Comparison of ENCODE assay signal across 9 cellular contexts in genomic region chr4:69025191-69025998, GRCh38.
DNase-seq lines count a peak whose midpoint lies in the region; ATAC-seq, FAIRE-seq and TF ChIP-seq lines count a peak whose summit lies in the region.
"Had no signal": no experiment of that assay in that cellular context is flagged by ENCODE, and none has a peak within 500 bp of the region (broad histone marks: within the 10 kb centered on the region; RNA-seq: fewer than 3 reads in every experiment).

No MANE protein-coding gene starts in this region.

- H3K4me3 Mint-ChIP-seq in brain = no peak overlapping the region
- H3K4me3 Mint-ChIP-seq: T-helper 1 cell treated with Interleukin-12 subunit alpha and Interleukin-12 subunit beta and Interleukin-4 antibody, amounts not matched to agents 30 μg/mL and 1 μg/mL, for 36 hours had no signal

- no peaks in the 10 kb centered on the region for H3K36me3 Mint-ChIP-seq in brain

- TF ChIP-seq POLR2A in prostate gland (IDR thresholded peaks at IDR 0.05) = no peak

- no peaks in the 10 kb centered on the region for H3K9me3 Mint-ChIP-seq in brain
- H3K9me3 Mint-ChIP-seq: T-helper 1 cell treated with Interleukin-12 subunit alpha and Interleukin-12 subunit beta and Interleukin-4 antibody, amounts not matched to agents 30 μg/mL and 1 μg/mL, for 36 hours had no signal

- FAIRE-seq in small intestine (lab: Jason Lieb, UNC) = no peak

- H3K4me1 ChIP-seq in small intestine (ENCODE audit: control insufficient read depth in 2 of 2, insufficient read depth in 1 of 2, low read depth in 1 of 2, low read length in 1 of 2) = no peaks in the 10 kb centered on the region
- no peaks in the 10 kb centered on the region for H3K4me1 ChIP-seq in prostate gland (replicated peaks)

- CTCF ChIA-PET in RWPE1 (lab: Yijun Ruan, JAX) = no interaction called here

- TF ChIP-seq CTCF in brain (conservative IDR thresholded peaks at IDR 0.05) = peak; percentile 19 to 65
- peak in 1 of 4 experiments; percentile 20 for TF ChIP-seq CTCF in prostate gland (IDR thresholded peaks at IDR 0.05)
- no peak for TF ChIP-seq CTCF in RWPE1 (conservative IDR thresholded peaks at IDR 0.05; ENCODE audit: low read depth)

- H3K4me3 ChIP-seq in small intestine (ENCODE audit: low read depth in 1 of 2, low read length in 2 of 2) = no peak overlapping the region
- H3K4me3 ChIP-seq in prostate gland = no peak overlapping the region

- H3K9me3 ChIP-seq in small intestine (ENCODE audit: control insufficient read depth, low read depth) (no peaks in the 10 kb centered on the region), prostate gland (no peaks in the 10 kb centered on the region)

- intact Hi-C loops in prostate gland (cut with DNase I) = no loop called here

- H3K27me3 ChIP-seq in small intestine (ENCODE audit: control insufficient read depth in 2 of 2, insufficient read depth in 2 of 2, low read length in 2 of 2) (no peaks in the 10 kb centered on the region), prostate gland (replicated peaks; ENCODE audit: insufficient read depth) (no peaks in the 10 kb centered on the region)

- POLR2A ChIA-PET in RWPE1 (lab: Yijun Ruan, JAX; ENCODE audit: low non-redundant PET) = no interaction called here

- ATAC-seq in HG03159 (IDR thresholded peaks at IDR 0.05; ENCODE audit: unreplicated experiment) = peak; percentile 93

- DNase-seq in DMS153 (lab: John Stamatoyannopoulos, UW) (peak; percentile 2), DMS153 treated with DMSO at 0.1 percent for 48 hours (lab: John Stamatoyannopoulos, UW; ENCODE audit: unreplicated experiment) (no peak), small intestine (peak; percentile 47), NCI-H1930 (lab: John Stamatoyannopoulos, UW) (no peak), prostate gland (ENCODE audit: low spot score) (no peak), RWPE1 (ENCODE audit: low spot score) (no peak)

- H3K4me1 Mint-ChIP-seq in brain = no peaks in the 10 kb centered on the region

- no peak overlapping the region for H3K27ac Mint-ChIP-seq in brain
- H3K27ac Mint-ChIP-seq: T-helper 1 cell treated with Interleukin-12 subunit alpha and Interleukin-12 subunit beta and Interleukin-4 antibody, amounts not matched to agents 30 μg/mL and 1 μg/mL, for 36 hours had no signal

- H3K27ac ChIP-seq in small intestine (ENCODE audit: low read depth in 1 of 2, low read length in 1 of 2) = no peak overlapping the region
- no peak overlapping the region for H3K27ac ChIP-seq in prostate gland
- H3K27ac ChIP-seq in RWPE1 = no peak overlapping the region

- 49 to 60% (median 52%) methylated on average over 4 of the region's 4 CpGs for WGBS in small intestine, 3 donors
- 68% methylated on average over 4 of the region's 4 CpGs for WGBS in prostate gland

- H3K36me3 ChIP-seq in small intestine (ENCODE audit: control insufficient read depth in 2 of 2, insufficient read depth in 2 of 2, low read length in 2 of 2) (no peaks in the 10 kb centered on the region), prostate gland (no peaks in the 10 kb centered on the region)

- H3K27me3 Mint-ChIP-seq in brain = no peaks in the 10 kb centered on the region

Comparison
In these comparisons a context has a peak if more than half of its experiments do, and no peak if none do; other contexts are left out.
1. DNase-seq: peak in DMS153 (single experiment) and small intestine (single experiment); none in DMS153 treated with DMSO at 0.1 percent for 48 hours (single experiment), NCI-H1930 (0 of 2), prostate gland (single experiment) and RWPE1 (single experiment).